8 cellular contexts compared by ENCODE assay signal in the genomic region with DNA sequence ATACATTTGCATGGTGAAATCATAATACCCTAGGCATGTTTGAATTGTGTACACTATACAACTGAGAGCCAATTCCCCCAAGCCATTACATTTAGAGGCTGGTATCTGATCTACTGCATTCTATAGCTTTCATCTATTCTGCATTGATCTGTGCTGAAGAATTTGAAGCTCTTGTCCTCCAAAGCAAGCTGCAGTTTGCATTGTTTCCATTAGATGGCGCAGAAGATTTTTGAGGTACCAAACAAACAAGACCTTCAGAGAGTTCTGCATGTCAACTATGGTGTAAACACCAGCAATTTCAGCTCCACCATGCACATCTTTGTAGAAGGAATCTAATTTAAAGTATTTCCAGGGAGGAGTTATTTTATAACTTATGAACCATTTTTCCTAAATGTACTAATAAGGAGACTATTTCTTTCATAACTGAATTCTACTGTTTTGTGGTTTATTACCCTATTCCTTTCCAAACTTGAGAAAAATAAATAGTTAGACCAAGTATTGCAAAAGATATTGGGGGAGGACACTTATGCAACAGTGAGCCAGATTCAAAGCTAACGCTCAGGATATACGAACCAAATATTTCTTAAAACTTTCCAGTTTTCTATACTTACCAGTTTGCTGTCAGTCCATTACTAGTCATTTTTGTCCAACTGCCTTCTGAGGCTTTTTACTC.
DNase-seq lines count a peak whose midpoint lies in the region; ATAC-seq and TF ChIP-seq lines count a peak whose summit lies in the region.

No MANE protein-coding gene starts in this region.

- H3K36me3 Mint-ChIP-seq in WTC11, result no peaks in the 10 kb centered on the region

- H3K27me3 ChIP-seq in BJ (ENCODE audit: control insufficient read depth, insufficient read depth, low read length) (no peaks in the 10 kb centered on the region), mesenchymal stem cell (ENCODE audit: control insufficient read depth in 1 of 2, insufficient read depth in 1 of 2, low read length in 2 of 2) (no peaks in the 10 kb centered on the region)

- ATAC-seq in GM18520 (IDR thresholded peaks at IDR 0.05; ENCODE audit: unreplicated experiment) (peak; percentile 75), HG03025 (IDR thresholded peaks at IDR 0.05; ENCODE audit: low FRiP score, unreplicated experiment) (peak; percentile 92), WTC11 (peak; percentile 86)

- H4K8ac ChIP-seq in mesenchymal stem cell (ENCODE audit: low read length), result no peak overlapping the region

- H3K18ac ChIP-seq in mesenchymal stem cell (ENCODE audit: low read depth in 1 of 2, low read length in 2 of 2), result no peak overlapping the region

- H3K4me3 ChIP-seq in BJ (ENCODE audit: low read depth, low read length) (no peak overlapping the region), mesenchymal stem cell (ENCODE audit: insufficient read depth in 1 of 2, low read depth in 1 of 2, low read length in 2 of 2) (peak overlapping the region in 1 of 2 experiments; percentile 34)

- H3K4me3 Mint-ChIP-seq in WTC11, result no peak overlapping the region

- H2BK15ac ChIP-seq in mesenchymal stem cell (ENCODE audit: low read depth, poor library complexity, severe bottlenecking), result no peak overlapping the region

- no peak overlapping the region for H3K4me2 ChIP-seq in mesenchymal stem cell (ENCODE audit: low read length, poor library complexity, severe bottlenecking)

- no peak overlapping the region for H3K27ac Mint-ChIP-seq in WTC11

- CTCF ChIA-PET in BJ (lab: Yijun Ruan, JAX) (interaction anchor here (0.6 to 2.8 kb wide), 18 partner anchors 8 to 828 kb away, joined by 3 to 16 read pairs (median 4); no protein-coding TSS in a partner anchor), WTC11 (lab: Charles Lee) (interaction anchor here (0.6 to 2.0 kb wide), 17 partner anchors 9 to 828 kb away, joined by 3 to 16 read pairs (median 5); no protein-coding TSS in a partner anchor)

- no peak overlapping the region for H2BK5ac ChIP-seq in mesenchymal stem cell (ENCODE audit: low read depth, low read length, poor library complexity, severe bottlenecking)

- H3K79me1 ChIP-seq in mesenchymal stem cell (replicated peaks; ENCODE audit: low read length, poor library complexity, severe bottlenecking), result no peaks in the 10 kb centered on the region

- H3K9me3 ChIP-seq in mesenchymal stem cell (ENCODE audit: control insufficient read depth, low read length), result no peaks in the 10 kb centered on the region

- no peak overlapping the region for H2BK12ac ChIP-seq in mesenchymal stem cell (ENCODE audit: low read length in 2 of 2)

- H4K91ac ChIP-seq in mesenchymal stem cell (ENCODE audit: low read length), result no peak overlapping the region

- H3K23ac ChIP-seq in mesenchymal stem cell (ENCODE audit: low read length in 2 of 2), result no peak overlapping the region

- no peak overlapping the region for H2AFZ ChIP-seq in mesenchymal stem cell (ENCODE audit: low read depth, low read length)

- no peak overlapping the region for H2AK5ac ChIP-seq in mesenchymal stem cell (ENCODE audit: low read length, severe bottlenecking)

- H3K4me1 Mint-ChIP-seq in WTC11, result no peaks in the 10 kb centered on the region

- H3K9me3 Mint-ChIP-seq in WTC11, result no peaks in the 10 kb centered on the region

- no peaks in the 10 kb centered on the region for H3K27me3 Mint-ChIP-seq in WTC11 (ENCODE audit: low read depth)

- H3K4me1 ChIP-seq in mesenchymal stem cell (ENCODE audit: control insufficient read depth, insufficient read depth, low read depth, low read length), result no peaks in the 10 kb centered on the region

- no peak overlapping the region for H3K9ac ChIP-seq in mesenchymal stem cell (ENCODE audit: low read length)

- DNase-seq in BJ (ENCODE audit: low read depth) (peak; percentile 12), NCI-H2171 (lab: John Stamatoyannopoulos, UW) (peak; percentile 21), WTC11 (ENCODE audit: low spot score) (peak; percentile 69), mesenchymal stem cell (peak; percentile 68)
- DNase-seq in effector CD8-positive, alpha-beta T cell (lab: John Stamatoyannopoulos, UW), result peak; percentile 0
- peak; percentile 12 for DNase-seq in stimulated activated naive CD4-positive, alpha-beta T cell treated with Interleukin-2 at 50 U/mL for 16 hours (lab: John Stamatoyannopoulos, UW)

- no peak overlapping the region for H3K14ac ChIP-seq in mesenchymal stem cell (ENCODE audit: low read length in 2 of 2)

- no peak overlapping the region for H3K4ac ChIP-seq in mesenchymal stem cell (ENCODE audit: low read depth in 1 of 2, low read length in 2 of 2)

- POLR2A ChIA-PET in BJ (lab: Charles Lee), result no interaction called here
- POLR2A ChIA-PET in WTC11 (lab: Charles Lee), result no interaction called here

- TF ChIP-seq CTCF in BJ (IDR thresholded peaks at IDR 0.05; ENCODE audit: insufficient read depth, low read depth, low read length) (peak; percentile 87), WTC11 (IDR thresholded peaks at IDR 0.05) (peak; percentile 80)

- 60% methylated on average over 3 of the region's 3 CpGs for WGBS in mesenchymal stem cell

- no peak overlapping the region for H3K27ac ChIP-seq in mesenchymal stem cell (ENCODE audit: low read length, poor library complexity, severe bottlenecking)

- H2BK120ac ChIP-seq in mesenchymal stem cell (ENCODE audit: low read depth, low read length), result no peak overlapping the region

- H3K36me3 ChIP-seq in BJ (ENCODE audit: control insufficient read depth, insufficient read depth, low read length), result no peaks in the 10 kb centered on the region
- H3K36me3 ChIP-seq in mesenchymal stem cell (ENCODE audit: control insufficient read depth in 1 of 2, insufficient read depth in 2 of 2, low read depth in 1 of 2, low read length in 2 of 2), result no peaks in the 10 kb centered on the region

TF ChIP-seq in WTC11, 78 proteins besides CTCF, POLR2A, EP300 and RAD21:
- TF ChIP-seq TEAD4 (CRISPR knock-in tag; IDR thresholded peaks at IDR 0.05) (peak; percentile 78; the same call in 1 of the 2 replicates), TEAD1 (CRISPR knock-in tag; IDR thresholded peaks at IDR 0.05) (peak; percentile 76; the same call in 1 of the 2 replicates), ZNF671 (CRISPR knock-in tag; IDR thresholded peaks at IDR 0.05) (no peak)

Comparison
In these comparisons a context has a peak if more than half of its experiments do, and no peak if none do; other contexts are left out.
1. DNase-seq: peak in every context shown above with its lines; median percentile 69 in WTC11; 68 in mesenchymal stem cell; 21 in NCI-H2171; 12 in BJ; 12 in stimulated activated naive CD4-positive, alpha-beta T cell treated with Interleukin-2 at 50 U/mL for 16 hours; 0 in effector CD8-positive, alpha-beta T cell.